8 cellular contexts compared by ENCODE assay signal in genomic region chr6:73732845-73733675, GRCh38. TPM values are rescaled to one million over a fixed set of nuclear protein-coding genes. Genes with fewer than 3 reads are reported as not detected.
A peak's percentile ranks its signal among the peaks of the same experiment; 100 is the strongest.
DNase-seq lines count a peak whose midpoint lies in the region; ATAC-seq, FAIRE-seq and TF ChIP-seq lines count a peak whose summit lies in the region.

No MANE protein-coding gene starts in this region.

- no peak overlapping the region for H3K9ac ChIP-seq in HepG2 (ENCODE audit: insufficient read depth, low read depth, low read length)

- H3K4me3 ChIP-seq in AG04449 (ENCODE audit: low read depth, low read length): no peak overlapping the region
- no peak overlapping the region for H3K4me3 ChIP-seq in HepG2 (replicated peaks in 1 of 3; ENCODE audit: insufficient read depth in 1 of 3, low read depth in 2 of 3, low read length in 3 of 3)

- intact Hi-C loops in activated B cell treated with CpG ODN at 0.5 μM for 24 hours (cut with micrococcal nuclease) (loop anchor here (1.0 to 10.0 kb wide), 2 partner anchors 58 to 208 kb away; partner anchors contain the start of gene EEF1A1), HepG2 (cut with micrococcal nuclease; ENCODE audit: unreplicated experiment) (loop anchor here (1.0 kb wide), 1 partner anchor 58 kb away; no protein-coding TSS in a partner anchor)

- H3K27ac ChIP-seq in caudate nucleus (ENCODE audit: low read depth, low read length): no peak overlapping the region
- H3K27ac ChIP-seq in HepG2 (ENCODE audit: extremely low read length, insufficient read depth, low read length): no peak overlapping the region

- TF ChIP-seq CTCF in AG04449 (IDR thresholded peaks at IDR 0.05; ENCODE audit: insufficient read depth, low read length, missing control alignments) (peak; percentile 93), activated B cell treated with CpG ODN at 0.5 μM for 24 hours (IDR thresholded peaks at IDR 0.05) (peak; percentile 60), HepG2 (CRISPR knock-in tag; IDR thresholded peaks at IDR 0.05) (peak; percentile 89)

- H2AFZ ChIP-seq in HepG2 (ENCODE audit: low read length): no peak overlapping the region

- TF ChIP-seq EP300 in HepG2 (IDR thresholded peaks at IDR 0.05; ENCODE audit: low read depth in 2 of 2, low read length in 2 of 2) (no peak), HepG2 (CRISPR knock-in tag; IDR thresholded peaks at IDR 0.05; ENCODE audit: borderline replicate concordance) (no peak)

- no peaks in the 10 kb centered on the region for H3K9me3 ChIP-seq in HepG2 (ENCODE audit: low read length)

- DNase-seq in AG04449 (ENCODE audit: low read depth, low spot score) (no peak), GM18507 (ENCODE audit: extremely low spot score, insufficient read length, low read depth) (no peak), NCI-H2171 (lab: John Stamatoyannopoulos, UW) (peak; percentile 2), activated B cell treated with CpG ODN at 0.5 μM for 24 hours (peak; percentile 27), caudate nucleus (lab: John Stamatoyannopoulos, UW) (peak in 47 of 61 donors; percentile 2 to 66 (median 19)), HepG2 (ENCODE audit: low spot score) (peak; percentile 53)
- peak; percentile 55 to 60 for DNase-seq in stimulated activated CD4-positive, alpha-beta T cell treated with anti-CD3 and anti-CD28 coated beads, Interleukin-4, amount 100 ng/mL, for 4 hours

- no peaks in the 10 kb centered on the region for H3K27me3 ChIP-seq in HepG2 (ENCODE audit: control insufficient read depth in 1 of 2, insufficient read depth in 2 of 2, low read length in 2 of 2)

- TF ChIP-seq POLR2A in HepG2 (IDR thresholded peaks at IDR 0.05; ENCODE audit: insufficient read depth in 1 of 2, low read depth in 2 of 2, low read length in 2 of 2): no peak

- H3K4me1 Mint-ChIP-seq in activated B cell treated with CpG ODN at 0.5 μM for 24 hours: peaks cover 3% of the 10 kb centered on the region

- in situ Hi-C loops in HepG2 (cut with HindIII; ENCODE audit: extremely low pct_ligation_motif_present, low pct_unique_long_range_greater_than_20kb): loop anchor here (5.0 to 25.0 kb wide), 2 partner anchors 56 to 1479 kb away; partner anchors contain the start of gene COL12A1

- no peaks in the 10 kb centered on the region for H3K36me3 ChIP-seq in HepG2 (replicated peaks in 1 of 2; ENCODE audit: control insufficient read depth in 1 of 2, insufficient read depth in 2 of 2, low read length in 2 of 2)

- no peaks in the 10 kb centered on the region for H4K20me1 ChIP-seq in HepG2 (ENCODE audit: insufficient read depth, low read length)

- no peaks in the 10 kb centered on the region for H3K36me3 Mint-ChIP-seq in activated B cell treated with CpG ODN at 0.5 μM for 24 hours (ENCODE audit: low read depth)

- CTCF ChIA-PET in AG04449 (lab: Yijun Ruan, JAX): interaction anchor here (0.6 to 5.0 kb wide), 59 partner anchors 9 to 1497 kb away, joined by 3 to 276 read pairs (median 4); partner anchors contain the start of genes CD109, COL12A1 and SLC17A5
- CTCF ChIA-PET in activated B cell treated with CpG ODN at 0.5 μM for 24 hours (lab: Charles Lee): interaction anchor here (0.7 to 3.7 kb wide), 10 partner anchors 11 to 1477 kb away, joined by 3 to 30 read pairs (median 4); no protein-coding TSS in a partner anchor
- CTCF ChIA-PET in HepG2 (lab: Yijun Ruan, JAX; ENCODE audit: low intra/inter-chr PET ratio, low total read pairs): interaction anchor here (0.7 to 4.2 kb wide), 2 partner anchors 55 to 57 kb away, joined by 5 to 60 read pairs; no protein-coding TSS in a partner anchor

- 60% methylated on average over 5 of the region's 6 CpGs for WGBS in HepG2 (ENCODE audit: low lambda C conversion rate)

- POLR2A ChIA-PET in AG04449 (lab: Yijun Ruan, JAX) (no interaction called here), activated B cell treated with CpG ODN at 0.5 μM for 24 hours (lab: Charles Lee) (no interaction called here), HepG2 (lab: Yijun Ruan, JAX) (interaction anchor here (1.5 kb wide), 1 partner anchor 79 kb away, joined by 4 read pairs; no protein-coding TSS in a partner anchor)

- peak; percentile 80 for ATAC-seq in HG02973 (IDR thresholded peaks at IDR 0.05; ENCODE audit: unreplicated experiment)
- ATAC-seq in activated B cell treated with CpG ODN at 0.5 μM for 24 hours (ENCODE audit: low read depth): peak; percentile 95
- peak; percentile 97 for ATAC-seq in HepG2

- no peak overlapping the region for H3K4me2 ChIP-seq in HepG2 (ENCODE audit: low read depth, low read length)

- peak; percentile 46; the same call in 1 of the 2 replicates for TF ChIP-seq RAD21 in HepG2 (CRISPR knock-in tag; IDR thresholded peaks at IDR 0.05)

- no peak overlapping the region for H3K27ac Mint-ChIP-seq in activated B cell treated with CpG ODN at 0.5 μM for 24 hours

- H3K79me2 ChIP-seq in HepG2 (ENCODE audit: insufficient read depth, low read length): no peaks in the 10 kb centered on the region

- H3K4me3 Mint-ChIP-seq in activated B cell treated with CpG ODN at 0.5 μM for 24 hours: no peak overlapping the region

- H3K27me3 Mint-ChIP-seq in activated B cell treated with CpG ODN at 0.5 μM for 24 hours: peaks cover 3% of the 10 kb centered on the region

- no TSS peak for BruUV-seq in HepG2 (replicated peaks; lab: Mats Ljungman, UMichigan)

- H3K4me1 ChIP-seq in HepG2 (ENCODE audit: insufficient read depth, low read length): no peaks in the 10 kb centered on the region

- H3K9me3 Mint-ChIP-seq in activated B cell treated with CpG ODN at 0.5 μM for 24 hours: no peaks in the 10 kb centered on the region

- peak; percentile 93 for FAIRE-seq in GM18507 (lab: Jason Lieb, UNC)
- peak; percentile 89 for FAIRE-seq in HepG2 (lab: Jason Lieb, UNC)

TF ChIP-seq in HepG2, 621 proteins besides CTCF, POLR2A, EP300 and RAD21 (continues in another document):
- TF ChIP-seq PAXIP1 (CRISPR knock-in tag; conservative IDR thresholded peaks at IDR 0.05): no peak
- TF ChIP-seq TSC22D2 (CRISPR knock-in tag; IDR thresholded peaks at IDR 0.05; ENCODE audit: borderline replicate concordance): no peak
- TF ChIP-seq TARDBP (CRISPR knock-in tag; IDR thresholded peaks at IDR 0.05): no peak
- TF ChIP-seq THAP7 (CRISPR knock-in tag; IDR thresholded peaks at IDR 0.05): no peak

RNA-seq across cellular contexts. Expression of gene CD109, which starts 37.1 kb away (rescaled TPM):
- total RNA-seq in activated B cell treated with CpG ODN at 0.5 μM for 24 hours (0.61 and 0.69 TPM in 2 replicates), HepG2 (2016; rRNA removed; fragmentation: Illumina TruSeq; extraction: Trizol) (0.52 and 0.93 TPM in 2 replicates)
- total RNA-seq in HepG2 (2016; cell fraction: cytosol; rRNA removed; fragmentation: Illumina TruSeq; extraction: Trizol; ENCODE audit: low read depth): 0.10 and 0.18 TPM in 2 replicates
- total RNA-seq in HepG2 (2016; cell fraction: insoluble cytoplasmic fraction; rRNA removed; fragmentation: Illumina TruSeq; extraction: Trizol): 0.70 and 0.82 TPM in 2 replicates
- total RNA-seq in HepG2 (2016; cell fraction: membrane; rRNA removed; fragmentation: Illumina TruSeq; extraction: Trizol): 0.17 and 0.25 TPM in 2 replicates
- 2.2 and 2.4 TPM in 2 replicates for total RNA-seq in HepG2 (2016; cell fraction: nucleus; rRNA removed; fragmentation: Illumina TruSeq; extraction: Trizol)
- 1.7 and 2.1 TPM in 2 replicates for polyA plus RNA-seq in HepG2 (2011; rRNA removed)
- polyA plus RNA-seq in HepG2 (2011; cell fraction: cytosol; rRNA removed): 0.98 and 1.5 TPM in 2 replicates
- polyA plus RNA-seq in HepG2 (2011; cell fraction: nucleus; rRNA removed): 0.93 and 1.00 TPM in 2 replicates
- 1.0 and 1.1 TPM in 2 replicates for polyA plus RNA-seq in HepG2 (2012)
- polyA plus RNA-seq in HepG2 (2016; cell fraction: cytosol; fragmentation: Illumina TruSeq; extraction: Trizol; ENCODE audit: low read depth): 0.01 and 0.02 TPM in 2 replicates
- 0.32 and 0.53 TPM in 2 replicates for polyA plus RNA-seq in HepG2 (2016; cell fraction: insoluble cytoplasmic fraction; fragmentation: Illumina TruSeq; extraction: Trizol; ENCODE audit: low read depth)
- polyA plus RNA-seq in HepG2 (2016; cell fraction: membrane; fragmentation: Illumina TruSeq; extraction: Trizol; ENCODE audit: low read depth): 0.07 and 0.09 TPM in 2 replicates
- polyA plus RNA-seq in HepG2 (2016; cell fraction: nucleus; fragmentation: Illumina TruSeq; extraction: Trizol; ENCODE audit: insufficient read depth, low read depth): 1.1 and 1.2 TPM in 2 replicates
- polyA minus RNA-seq in HepG2 (2011; rRNA and poly(A)+ RNA removed; ENCODE audit: low replicate concordance): 1.7 and 14.6 TPM in 2 replicates
- 2.8 and 4.2 TPM in 2 replicates for polyA minus RNA-seq in HepG2 (2011; cell fraction: cytosol; rRNA and poly(A)+ RNA removed)
- polyA minus RNA-seq in HepG2 (2011; cell fraction: nucleus; rRNA and poly(A)+ RNA removed): 4.1 and 4.4 TPM in 2 replicates

Comparison
In these comparisons a context has a peak if more than half of its experiments do, and no peak if none do; other contexts are left out.
1. DNase-seq: peak in NCI-H2171 (single experiment), activated B cell treated with CpG ODN at 0.5 μM for 24 hours (single experiment), caudate nucleus (47 of 61), HepG2 (single experiment) and stimulated activated CD4-positive, alpha-beta T cell treated with anti-CD3 and anti-CD28 coated beads, Interleukin-4, amount 100 ng/mL, for 4 hours (2 of 2); none in AG04449 (single experiment) and GM18507 (single experiment).
2. Peak in every context shown above with its lines, with median percentiles within 50 percentile points of each other: CTCF ChIP-seq and ATAC-seq.